ENCODE assay signal across 1 cellular context in the genomic region with DNA sequence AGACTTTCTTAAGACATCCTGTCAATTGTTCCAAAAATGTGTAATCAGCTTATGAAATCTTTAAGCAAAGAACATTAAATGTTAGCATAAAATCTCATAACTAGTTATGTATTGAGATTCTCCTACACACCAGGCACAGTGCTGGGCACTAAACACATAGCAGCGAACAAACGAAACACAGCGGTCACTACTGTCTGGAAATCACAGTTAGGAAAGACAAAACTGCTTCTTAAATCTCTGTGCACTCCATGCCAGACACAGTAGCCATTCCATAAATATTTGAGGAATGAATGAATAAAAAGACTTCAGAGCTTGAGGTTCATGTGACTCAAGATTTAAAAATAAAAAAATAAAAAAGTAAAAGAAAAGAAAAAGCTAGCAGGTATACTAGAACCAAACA.
TF ChIP-seq lines count a peak whose summit lies in the region.

No MANE protein-coding gene starts in this region.

TF ChIP-seq in H1, 55 proteins besides CTCF, POLR2A, EP300 and RAD21 (continued from another document):
- TF ChIP-seq, protein P1, sequence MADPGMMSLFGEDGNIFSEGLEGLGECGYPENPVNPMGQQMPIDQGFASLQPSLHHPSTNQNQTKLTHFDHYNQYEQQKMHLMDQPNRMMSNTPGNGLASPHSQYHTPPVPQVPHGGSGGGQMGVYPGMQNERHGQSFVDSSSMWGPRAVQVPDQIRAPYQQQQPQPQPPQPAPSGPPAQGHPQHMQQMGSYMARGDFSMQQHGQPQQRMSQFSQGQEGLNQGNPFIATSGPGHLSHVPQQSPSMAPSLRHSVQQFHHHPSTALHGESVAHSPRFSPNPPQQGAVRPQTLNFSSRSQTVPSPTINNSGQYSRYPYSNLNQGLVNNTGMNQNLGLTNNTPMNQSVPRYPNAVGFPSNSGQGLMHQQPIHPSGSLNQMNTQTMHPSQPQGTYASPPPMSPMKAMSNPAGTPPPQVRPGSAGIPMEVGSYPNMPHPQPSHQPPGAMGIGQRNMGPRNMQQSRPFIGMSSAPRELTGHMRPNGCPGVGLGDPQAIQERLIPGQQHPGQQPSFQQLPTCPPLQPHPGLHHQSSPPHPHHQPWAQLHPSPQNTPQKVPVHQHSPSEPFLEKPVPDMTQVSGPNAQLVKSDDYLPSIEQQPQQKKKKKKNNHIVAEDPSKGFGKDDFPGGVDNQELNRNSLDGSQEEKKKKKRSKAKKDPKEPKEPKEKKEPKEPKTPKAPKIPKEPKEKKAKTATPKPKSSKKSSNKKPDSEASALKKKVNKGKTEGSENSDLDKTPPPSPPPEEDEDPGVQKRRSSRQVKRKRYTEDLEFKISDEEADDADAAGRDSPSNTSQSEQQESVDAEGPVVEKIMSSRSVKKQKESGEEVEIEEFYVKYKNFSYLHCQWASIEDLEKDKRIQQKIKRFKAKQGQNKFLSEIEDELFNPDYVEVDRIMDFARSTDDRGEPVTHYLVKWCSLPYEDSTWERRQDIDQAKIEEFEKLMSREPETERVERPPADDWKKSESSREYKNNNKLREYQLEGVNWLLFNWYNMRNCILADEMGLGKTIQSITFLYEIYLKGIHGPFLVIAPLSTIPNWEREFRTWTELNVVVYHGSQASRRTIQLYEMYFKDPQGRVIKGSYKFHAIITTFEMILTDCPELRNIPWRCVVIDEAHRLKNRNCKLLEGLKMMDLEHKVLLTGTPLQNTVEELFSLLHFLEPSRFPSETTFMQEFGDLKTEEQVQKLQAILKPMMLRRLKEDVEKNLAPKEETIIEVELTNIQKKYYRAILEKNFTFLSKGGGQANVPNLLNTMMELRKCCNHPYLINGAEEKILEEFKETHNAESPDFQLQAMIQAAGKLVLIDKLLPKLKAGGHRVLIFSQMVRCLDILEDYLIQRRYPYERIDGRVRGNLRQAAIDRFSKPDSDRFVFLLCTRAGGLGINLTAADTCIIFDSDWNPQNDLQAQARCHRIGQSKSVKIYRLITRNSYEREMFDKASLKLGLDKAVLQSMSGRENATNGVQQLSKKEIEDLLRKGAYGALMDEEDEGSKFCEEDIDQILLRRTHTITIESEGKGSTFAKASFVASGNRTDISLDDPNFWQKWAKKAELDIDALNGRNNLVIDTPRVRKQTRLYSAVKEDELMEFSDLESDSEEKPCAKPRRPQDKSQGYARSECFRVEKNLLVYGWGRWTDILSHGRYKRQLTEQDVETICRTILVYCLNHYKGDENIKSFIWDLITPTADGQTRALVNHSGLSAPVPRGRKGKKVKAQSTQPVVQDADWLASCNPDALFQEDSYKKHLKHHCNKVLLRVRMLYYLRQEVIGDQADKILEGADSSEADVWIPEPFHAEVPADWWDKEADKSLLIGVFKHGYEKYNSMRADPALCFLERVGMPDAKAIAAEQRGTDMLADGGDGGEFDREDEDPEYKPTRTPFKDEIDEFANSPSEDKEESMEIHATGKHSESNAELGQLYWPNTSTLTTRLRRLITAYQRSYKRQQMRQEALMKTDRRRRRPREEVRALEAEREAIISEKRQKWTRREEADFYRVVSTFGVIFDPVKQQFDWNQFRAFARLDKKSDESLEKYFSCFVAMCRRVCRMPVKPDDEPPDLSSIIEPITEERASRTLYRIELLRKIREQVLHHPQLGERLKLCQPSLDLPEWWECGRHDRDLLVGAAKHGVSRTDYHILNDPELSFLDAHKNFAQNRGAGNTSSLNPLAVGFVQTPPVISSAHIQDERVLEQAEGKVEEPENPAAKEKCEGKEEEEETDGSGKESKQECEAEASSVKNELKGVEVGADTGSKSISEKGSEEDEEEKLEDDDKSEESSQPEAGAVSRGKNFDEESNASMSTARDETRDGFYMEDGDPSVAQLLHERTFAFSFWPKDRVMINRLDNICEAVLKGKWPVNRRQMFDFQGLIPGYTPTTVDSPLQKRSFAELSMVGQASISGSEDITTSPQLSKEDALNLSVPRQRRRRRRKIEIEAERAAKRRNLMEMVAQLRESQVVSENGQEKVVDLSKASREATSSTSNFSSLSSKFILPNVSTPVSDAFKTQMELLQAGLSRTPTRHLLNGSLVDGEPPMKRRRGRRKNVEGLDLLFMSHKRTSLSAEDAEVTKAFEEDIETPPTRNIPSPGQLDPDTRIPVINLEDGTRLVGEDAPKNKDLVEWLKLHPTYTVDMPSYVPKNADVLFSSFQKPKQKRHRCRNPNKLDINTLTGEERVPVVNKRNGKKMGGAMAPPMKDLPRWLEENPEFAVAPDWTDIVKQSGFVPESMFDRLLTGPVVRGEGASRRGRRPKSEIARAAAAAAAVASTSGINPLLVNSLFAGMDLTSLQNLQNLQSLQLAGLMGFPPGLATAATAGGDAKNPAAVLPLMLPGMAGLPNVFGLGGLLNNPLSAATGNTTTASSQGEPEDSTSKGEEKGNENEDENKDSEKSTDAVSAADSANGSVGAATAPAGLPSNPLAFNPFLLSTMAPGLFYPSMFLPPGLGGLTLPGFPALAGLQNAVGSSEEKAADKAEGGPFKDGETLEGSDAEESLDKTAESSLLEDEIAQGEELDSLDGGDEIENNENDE (IDR thresholded peaks at IDR 0.05; ENCODE audit: insufficient replicate concordance, low read length) = no peak
